ENCODE assay signal across 8 cellular contexts in the genomic region with DNA sequence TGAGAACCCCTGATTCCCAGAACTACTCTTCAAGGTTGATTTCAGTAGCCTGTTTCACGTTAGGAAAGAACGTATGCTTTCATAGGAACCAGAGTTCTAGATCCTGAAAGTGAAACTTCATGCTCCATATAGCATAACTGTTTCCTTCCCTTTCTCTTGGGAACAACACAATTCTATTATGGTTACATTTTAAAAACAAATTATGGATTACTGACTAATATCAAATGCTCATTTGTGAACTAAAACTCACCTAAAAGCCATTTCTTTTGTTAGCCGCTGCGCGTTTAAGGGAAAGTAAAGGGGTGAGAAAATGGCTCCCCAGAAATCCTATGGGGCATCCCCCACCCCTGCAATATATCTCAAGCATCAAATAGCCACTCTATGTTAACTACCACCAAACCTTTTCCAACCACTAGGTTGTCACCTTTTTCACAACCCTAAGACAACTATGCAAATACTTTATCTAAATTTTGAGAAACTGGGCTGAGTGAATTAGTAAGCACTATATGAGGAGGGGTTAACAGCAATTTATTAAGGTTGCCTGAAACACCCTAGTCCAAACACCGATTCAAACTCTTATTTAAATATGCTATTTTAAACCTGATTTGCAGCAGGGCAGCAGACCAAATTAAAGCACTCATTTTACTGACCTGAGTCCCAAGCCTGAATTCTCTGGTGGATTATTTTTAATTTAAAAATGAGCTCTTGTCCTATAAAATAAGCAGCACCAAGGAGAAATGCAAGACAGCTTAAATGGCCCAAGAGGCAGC. TPM values are rescaled to one million over a fixed set of nuclear protein-coding genes. Genes with fewer than 3 reads are reported as not detected.
DNase-seq lines count a peak whose midpoint lies in the region; ATAC-seq and TF ChIP-seq lines count a peak whose summit lies in the region.

No MANE protein-coding gene starts in this region.

- intact Hi-C loops in CD4-positive, alpha-beta memory T cell (cut with micrococcal nuclease): loop anchor here (5.0 kb wide), 3 partner anchors 442 to 1442 kb away; partner anchors contain the start of genes GPR171 and RNF13

- peaks cover 0 to 3% (median 0%) of the 10 kb centered on the region in 8 donors for H3K9me3 Mint-ChIP-seq in CD4-positive, alpha-beta memory T cell
- no peaks in the 10 kb centered on the region for H3K9me3 Mint-ChIP-seq in endothelial cell (ENCODE audit: unreplicated experiment)

- no peaks in the 10 kb centered on the region for H3K9me3 ChIP-seq in CD4-positive, alpha-beta memory T cell (ENCODE audit: control insufficient read depth in 1 of 2, low read length in 2 of 2)
- H3K9me3 ChIP-seq in mononuclear cell (ENCODE audit: low read depth, low read length): no peaks in the 10 kb centered on the region

- peaks cover 67% of the 10 kb centered on the region for H3K4me1 ChIP-seq in CD4-positive, alpha-beta memory T cell (ENCODE audit: insufficient read depth, low read length)
- peaks cover 63% of the 10 kb centered on the region for H3K4me1 ChIP-seq in mononuclear cell (ENCODE audit: insufficient read depth, low read length)

- peak overlapping the region; percentile 86 to 98 (median 98) for H3K27ac Mint-ChIP-seq in CD4-positive, alpha-beta memory T cell
- no peak overlapping the region for H3K27ac Mint-ChIP-seq in endothelial cell (ENCODE audit: unreplicated experiment)

- H3K27ac ChIP-seq in CD4-positive, alpha-beta memory T cell (ENCODE audit: low read depth, low read length): peak overlapping the region; percentile 98

- H3K4me3 ChIP-seq in CD4-positive, alpha-beta memory T cell (ENCODE audit: low read length in 2 of 2): peak overlapping the region; percentile 80 to 90
- H3K4me3 ChIP-seq in astrocyte of the cerebellum (ENCODE audit: low read depth, low read length): peak overlapping the region; percentile 65
- H3K4me3 ChIP-seq in mononuclear cell (ENCODE audit: low read length): peak overlapping the region; percentile 89

- H3K36me3 ChIP-seq in CD4-positive, alpha-beta memory T cell (ENCODE audit: insufficient read depth, low read length): no peaks in the 10 kb centered on the region

- TF ChIP-seq CTCF in astrocyte of the cerebellum (IDR thresholded peaks at IDR 0.05; ENCODE audit: low read depth, low read length, missing control alignments): no peak
- TF ChIP-seq CTCF in endothelial cell (IDR thresholded peaks at IDR 0.05; ENCODE audit: unreplicated experiment): no peak

- peak in 3 of 5 donors; percentile 31 to 56 (median 55) for DNase-seq in CD4-positive, alpha-beta memory T cell
- peak; percentile 22 for DNase-seq in KBM-7
- no peak for DNase-seq in astrocyte of the cerebellum (ENCODE audit: low read depth)
- DNase-seq in cerebellum (ENCODE audit: low spot score): no peak
- no peak for DNase-seq in endothelial cell (ENCODE audit: low spot score)

- H3K27me3 ChIP-seq in CD4-positive, alpha-beta memory T cell (ENCODE audit: insufficient read depth, low read length): no peaks in the 10 kb centered on the region
- H3K27me3 ChIP-seq in mononuclear cell (ENCODE audit: insufficient read depth, low read length): no peaks in the 10 kb centered on the region

- CTCF ChIA-PET in CD4-positive, alpha-beta memory T cell (lab: Charles Lee; ENCODE audit: partially characterized antibody): interaction anchor here (0.8 to 7.5 kb wide), 6 partner anchors 12 to 216 kb away, joined by 3 to 85 read pairs (median 6); partner anchors contain the start of gene SELENOT

- peak; percentile 30 for ATAC-seq in GM21367 (IDR thresholded peaks at IDR 0.05; ENCODE audit: unreplicated experiment)
- no peak for ATAC-seq in HG03039 (IDR thresholded peaks at IDR 0.05; ENCODE audit: unreplicated experiment)

- POLR2A ChIA-PET in CD4-positive, alpha-beta memory T cell (lab: Charles Lee; ENCODE audit: partially characterized antibody): interaction anchor here (1.2 to 7.1 kb wide), 14 partner anchors 7 to 1008 kb away, joined by 3 to 150 read pairs (median 4); partner anchors contain the start of genes COMMD2, EIF2A, ERICH6 and SELENOT

- H3K27me3 Mint-ChIP-seq in CD4-positive, alpha-beta memory T cell: no peaks in the 10 kb centered on the region
- H3K27me3 Mint-ChIP-seq in endothelial cell (ENCODE audit: unreplicated experiment): peaks cover 11% of the 10 kb centered on the region

- peak overlapping the region; percentile 88 to 97 (median 96) for H3K4me3 Mint-ChIP-seq in CD4-positive, alpha-beta memory T cell
- no peak overlapping the region for H3K4me3 Mint-ChIP-seq in endothelial cell (ENCODE audit: unreplicated experiment)

- H3K4me1 Mint-ChIP-seq in CD4-positive, alpha-beta memory T cell: peaks cover 42 to 87% (median 59%) of the 10 kb centered on the region in 4 donors
- H3K4me1 Mint-ChIP-seq in endothelial cell (ENCODE audit: unreplicated experiment): peaks cover 19% of the 10 kb centered on the region

- peaks cover 11 to 50% of the 10 kb centered on the region in 2 donors for H3K36me3 Mint-ChIP-seq in CD4-positive, alpha-beta memory T cell
- no peaks in the 10 kb centered on the region for H3K36me3 Mint-ChIP-seq in endothelial cell (ENCODE audit: low read depth, unreplicated experiment)

- in situ Hi-C loops in KBM-7 (cut with MboI; ENCODE audit: low pct_unique_long_range_greater_than_20kb, low sequenced_read_pairs): no loop called here
- in situ Hi-C loops in astrocyte of the cerebellum (cut with HindIII; ENCODE audit: low sequenced_read_pairs): no loop called here

RNA-seq across cellular contexts. Expression of gene SIAH2, which starts 2.4 kb away (rescaled TPM):
- total RNA-seq in CD4-positive, alpha-beta memory T cell: 10 to 100 TPM; 28.3 to 29.5 TPM
- polyA plus RNA-seq in CD4-positive, alpha-beta memory T cell: 10 to 100 TPM; 35.9 to 48.3 TPM
- total RNA-seq in mononuclear cell (44.0 TPM), cerebellum (17.1 TPM), endothelial cell (ENCODE audit: unreplicated experiment) (13.2 TPM)

RNA-seq across cellular contexts. Expression of gene ERICH6, which starts 56.9 kb away (rescaled TPM):
- not detected for total RNA-seq in CD4-positive, alpha-beta memory T cell
- under 1 TPM in 1 of 2 donors, not detected in 1; 0.75 TPM for polyA plus RNA-seq in CD4-positive, alpha-beta memory T cell
- total RNA-seq in mononuclear cell (0.21 TPM), cerebellum (0.27 TPM), endothelial cell (ENCODE audit: unreplicated experiment) (0.31 TPM)

Comparison
In these comparisons a context has a peak if more than half of its experiments do, and no peak if none do; other contexts are left out.
1. DNase-seq: peak in CD4-positive, alpha-beta memory T cell (3 of 5) and KBM-7 (single experiment); none in astrocyte of the cerebellum (single experiment), cerebellum (single experiment) and endothelial cell (single experiment).
2. Peak in every context shown above with its lines, with median percentiles within 50 percentile points of each other: H3K4me3 ChIP-seq.